16 cellular contexts compared by ENCODE assay signal in genomic region chr13:112255550-112256120, GRCh38.
DNase-seq lines count a peak whose midpoint lies in the region; ATAC-seq, FAIRE-seq and TF ChIP-seq lines count a peak whose summit lies in the region.
"Had no signal": no experiment of that assay in that cellular context is flagged by ENCODE, and none has a peak within 500 bp of the region (broad histone marks: within the 10 kb centered on the region; RNA-seq: fewer than 3 reads in every experiment).

No MANE protein-coding gene starts in this region.

- no peak overlapping the region for H3K4me3 Mint-ChIP-seq in neural crest cell
- H3K4me3 Mint-ChIP-seq: CD4-positive, CD25-positive, alpha-beta regulatory T cell had no signal

- peak; percentile 46 for FAIRE-seq in urothelium cell line (lab: Jason Lieb, UNC)
- FAIRE-seq: GM18507 had no signal

- no peak overlapping the region for H3K4me3 ChIP-seq in esophagus muscularis mucosa
- H3K4me3 ChIP-seq: BLaER1 treated with 17β-estradiol and CSF1 and Interleukin-3, amounts not matched to agents 10 nM and 100 nM; GM23248 had no signal

- 85% methylated on average over 19 of the region's 19 CpGs for WGBS in esophagus muscularis mucosa

- no peaks in the 10 kb centered on the region for H3K9me3 ChIP-seq in esophagus muscularis mucosa
- H3K9me3 ChIP-seq: BLaER1 treated with 17β-estradiol and CSF1 and Interleukin-3, amounts not matched to agents 10 nM and 100 nM had no signal

- H3K4me1 Mint-ChIP-seq in neural crest cell: no peaks in the 10 kb centered on the region
- H3K4me1 Mint-ChIP-seq: CD4-positive, CD25-positive, alpha-beta regulatory T cell had no signal

- peaks cover 0 to 48% (median 0%) of the 10 kb centered on the region in 4 donors for H3K27me3 ChIP-seq in esophagus muscularis mucosa
- H3K27me3 ChIP-seq: BLaER1 treated with 17β-estradiol and CSF1 and Interleukin-3, amounts not matched to agents 10 nM and 100 nM had no signal

- no peaks in the 10 kb centered on the region for H3K4me1 ChIP-seq in esophagus muscularis mucosa
- H3K4me1 ChIP-seq: BLaER1 treated with 17β-estradiol and CSF1 and Interleukin-3, amounts not matched to agents 10 nM and 100 nM had no signal

- DNase-seq in cardiac septum (ENCODE audit: low spot score): peak; percentile 55
- DNase-seq in left ventricle myocardium superior: no peak
- DNase-seq in esophagus muscularis mucosa (ENCODE audit: extremely low spot score): peak; percentile 78
- DNase-seq in neural crest cell (ENCODE audit: low read depth, low spot score): peak; percentile 0
- no peak for DNase-seq in urothelium cell line (ENCODE audit: low spot score)
- no peak for DNase-seq in HCEC 1CT
- no peak for DNase-seq in posterior vena cava (ENCODE audit: low spot score)
- no peak for DNase-seq in SHP77 (lab: John Stamatoyannopoulos, UW)
- DNase-seq: ACHN; Calu3; CD4-positive, CD25-positive, alpha-beta regulatory T cell; DMS 273 treated with DMSO at 0.1 percent for 48 hours; GM23248; H7 had no signal

- H3K36me3 Mint-ChIP-seq in neural crest cell (ENCODE audit: low read depth): no peaks in the 10 kb centered on the region
- H3K36me3 Mint-ChIP-seq: CD4-positive, CD25-positive, alpha-beta regulatory T cell had no signal

- TF ChIP-seq CTCF in esophagus muscularis mucosa (IDR thresholded peaks at IDR 0.05): no peak
- no peak for TF ChIP-seq CTCF in neural crest cell (conservative IDR thresholded peaks at IDR 0.05)

- H3K9me3 Mint-ChIP-seq in neural crest cell: peaks cover 3% of the 10 kb centered on the region

- H3K27ac Mint-ChIP-seq in neural crest cell (ENCODE audit: unreplicated experiment): no peak overlapping the region
- H3K27ac Mint-ChIP-seq: CD4-positive, CD25-positive, alpha-beta regulatory T cell had no signal

- intact Hi-C loops in cardiac septum (cut with DNase I): no loop called here
- intact Hi-C loops in left ventricle myocardium superior (cut with micrococcal nuclease): no loop called here
- intact Hi-C loops in esophagus muscularis mucosa (cut with DNase I): no loop called here
- intact Hi-C loops in posterior vena cava (cut with DNase I): no loop called here

- no peak for ATAC-seq in left ventricle myocardium superior

- no peaks in the 10 kb centered on the region for H3K27me3 Mint-ChIP-seq in neural crest cell (ENCODE audit: low read depth)
- H3K27me3 Mint-ChIP-seq: CD4-positive, CD25-positive, alpha-beta regulatory T cell had no signal

- no peak for TF ChIP-seq POLR2A in esophagus muscularis mucosa (IDR thresholded peaks at IDR 0.05; ENCODE audit: low read depth)

- H3K36me3 ChIP-seq in esophagus muscularis mucosa: no peaks in the 10 kb centered on the region
- H3K36me3 ChIP-seq: BLaER1 treated with 17β-estradiol and CSF1 and Interleukin-3, amounts not matched to agents 10 nM and 100 nM had no signal

- H3K27ac ChIP-seq in esophagus muscularis mucosa (replicated peaks in 1 of 4): no peak overlapping the region
- H3K27ac ChIP-seq: BLaER1 treated with 17β-estradiol and CSF1 and Interleukin-3, amounts not matched to agents 10 nM and 100 nM; GM23248 had no signal

- no peak for TF ChIP-seq EP300 in esophagus muscularis mucosa (IDR thresholded peaks at IDR 0.05)

Comparison
In these comparisons a context has a peak if more than half of its experiments do, and no peak if none do; other contexts are left out.
1. DNase-seq: peak in cardiac septum (single experiment), esophagus muscularis mucosa (single experiment) and neural crest cell (single experiment); none in left ventricle myocardium superior (single experiment), urothelium cell line (single experiment), HCEC 1CT (single experiment), posterior vena cava (single experiment) and SHP77 (0 of 2).